ENCODE assay signal across 18 cellular contexts in genomic region chr15:59400103-59400813, GRCh38. TPM values are rescaled to one million over a fixed set of nuclear protein-coding genes. Genes with fewer than 3 reads are reported as not detected.
A peak's percentile ranks its signal among the peaks of the same experiment; 100 is the strongest.
DNase-seq lines count a peak whose midpoint lies in the region; ATAC-seq, FAIRE-seq and TF ChIP-seq lines count a peak whose summit lies in the region.
"Had no signal": no experiment of that assay in that cellular context is flagged by ENCODE, and none has a peak within 500 bp of the region (broad histone marks: within the 10 kb centered on the region; RNA-seq: fewer than 3 reads in every experiment).

No MANE protein-coding gene starts in this region.

- TF ChIP-seq POLR2A in H1 (IDR thresholded peaks at IDR 0.05; ENCODE audit: control extremely low read depth in 1 of 2, low read depth in 2 of 2, low read length in 2 of 2) (no peak), adrenal gland (IDR thresholded peaks at IDR 0.05) (no peak)

- no peak overlapping the region for H4K8ac ChIP-seq in H1 (ENCODE audit: extremely low read depth, insufficient read depth, low read length)

- no peak overlapping the region for H2BK20ac ChIP-seq in H1 (ENCODE audit: low read length)

- no peak overlapping the region for H4K5ac ChIP-seq in H1 (ENCODE audit: insufficient read length, low read depth, low read length)

- H3K27me3 ChIP-seq in H1 (replicated peaks in 1 of 4; ENCODE audit: control insufficient read depth in 3 of 4, extremely low read depth in 1 of 4, insufficient read depth in 3 of 4, low read length in 3 of 4) (peaks cover 0 to 10% (median 3%) of the 10 kb centered on the region in 4 experiments; a peak in 5 of 7 replicates), adrenal gland (no peaks in the 10 kb centered on the region)
- H3K27me3 ChIP-seq: body of pancreas, ovary, vagina had no signal

- no peaks in the 10 kb centered on the region for H3K9me3 ChIP-seq in H1 (ENCODE audit: insufficient read depth in 2 of 2, low read depth in 1 of 2, low read length in 1 of 2)
- no peaks in the 10 kb centered on the region for H3K9me3 ChIP-seq in adrenal gland (replicated peaks in 1 of 3)
- H3K9me3 ChIP-seq: body of pancreas, ovary, vagina had no signal

- H3K27me3 Mint-ChIP-seq in activated naive CD8-positive, alpha-beta T cell treated with anti-CD3 and anti-CD28 coated beads, Interleukin-2, amount 50 U/mL, for 24 hours = peaks cover 14% of the 10 kb centered on the region

- POLR2A ChIA-PET in H1 (lab: Charles Lee; ENCODE audit: partially characterized antibody) = interaction anchor here (0.6 kb wide), 1 partner anchor 354 kb away, joined by 3 read pairs; no protein-coding TSS in a partner anchor

- no peak for FAIRE-seq in H1 (lab: Jason Lieb, UNC)

- CTCF ChIA-PET in H1 (lab: Charles Lee; ENCODE audit: partially characterized antibody) = interaction anchor here (1.0 to 1.2 kb wide), 2 partner anchors 12 to 155 kb away, joined by 3 read pairs; no protein-coding TSS in a partner anchor

- H2BK5ac ChIP-seq in H1 (ENCODE audit: low read depth, low read length) = 0 out of 2 replicates have a peak overlapping the region, but pooled peaks have one; percentile 3

- H3K36me3 ChIP-seq in H1 (ENCODE audit: control insufficient read depth in 2 of 4, insufficient read depth in 4 of 4, low read length in 3 of 4) (no peaks in the 10 kb centered on the region), adrenal gland (replicated peaks in 1 of 2) (no peaks in the 10 kb centered on the region)
- H3K36me3 ChIP-seq: ovary, vagina had no signal

- ATAC-seq in GM21526 (IDR thresholded peaks at IDR 0.05; ENCODE audit: low FRiP score, unreplicated experiment) (peak; percentile 15), HG03280 (IDR thresholded peaks at IDR 0.05; ENCODE audit: unreplicated experiment) (peak; percentile 11)
- no peak for ATAC-seq in activated naive CD8-positive, alpha-beta T cell treated with anti-CD3 and anti-CD28 coated beads, Interleukin-2, amount 50 U/mL, for 24 hours
- ATAC-seq: activated CD4-positive, alpha-beta T cell treated with anti-CD3 and anti-CD28 coated beads for 36 hours; body of pancreas had no signal

- H3K14ac ChIP-seq in H1 (ENCODE audit: insufficient read length) = no peak overlapping the region

- peaks cover 0 to 2% of the 10 kb centered on the region in 2 experiments for H4K20me1 ChIP-seq in H1 (replicated peaks in 1 of 2; ENCODE audit: control insufficient read depth in 1 of 2, insufficient read depth in 2 of 2, low read length in 2 of 2)

- 77% methylated on average over 13 of the region's 13 CpGs; no CpG with 5 or more reads in 1 of the 2 experiments for WGBS in H1 (ENCODE audit: extremely low coverage in 1 of 2, insufficient coverage in 1 of 2, insufficient read length in 1 of 2, insufficient replicate concordance in 2 of 2, low coverage in 1 of 2, low lambda C conversion rate in 2 of 2, missing lambda C conversion rate in 1 of 2), 2 experiments
- WGBS in adrenal gland, 4 donors = 76 to 84% (median 80%) methylated on average over 13 of the region's 13 CpGs

- no peak overlapping the region for H2BK120ac ChIP-seq in H1 (replicated peaks; ENCODE audit: low read depth, low read length)

- no peak overlapping the region for H3K4me2 ChIP-seq in H1 (ENCODE audit: insufficient read depth in 1 of 2, low read depth in 2 of 2, low read length in 2 of 2)
- H3K4me2 ChIP-seq: KMS-11 had no signal

- no peak for TF ChIP-seq RAD21 in H1 (IDR thresholded peaks at IDR 0.05 in 1 of 2, conservative IDR thresholded peaks at IDR 0.05 in 1 of 2; ENCODE audit: low read depth in 2 of 2, low read length in 2 of 2)

- no peaks in the 10 kb centered on the region for H3K79me1 ChIP-seq in H1 (ENCODE audit: low read depth, low read length)

- no peak overlapping the region for H2AK5ac ChIP-seq in H1 (ENCODE audit: low read depth, low read length)

- H3K36me3 Mint-ChIP-seq in activated naive CD8-positive, alpha-beta T cell treated with anti-CD3 and anti-CD28 coated beads, Interleukin-2, amount 50 U/mL, for 24 hours (ENCODE audit: low read depth) = no peaks in the 10 kb centered on the region

- H3K9me3 Mint-ChIP-seq in activated naive CD8-positive, alpha-beta T cell treated with anti-CD3 and anti-CD28 coated beads, Interleukin-2, amount 50 U/mL, for 24 hours = no peaks in the 10 kb centered on the region

- no peak overlapping the region for H3K9ac ChIP-seq in H1 (replicated peaks in 1 of 4; ENCODE audit: extremely low read depth in 1 of 4, low read depth in 3 of 4, low read length in 3 of 4)
- H3K9ac ChIP-seq: KMS-11 had no signal

- peak overlapping the region; percentile 63; the same call in 1 of the 2 replicates for H3K18ac ChIP-seq in H1 (ENCODE audit: extremely low read depth, low read length)

- H4K91ac ChIP-seq in H1 (replicated peaks; ENCODE audit: insufficient read length, low read length) = no peak overlapping the region

- TF ChIP-seq EP300 in H1 (IDR thresholded peaks at IDR 0.05; ENCODE audit: borderline replicate concordance in 1 of 2, low read depth in 2 of 2, low read length in 2 of 2) = no peak

- DNase-seq in ELF-1 (ENCODE audit: low read depth, low spot score) (peak; percentile 16), H1 (ENCODE audit: low read depth in 1 of 2, low spot score in 2 of 2) (no peak), adrenal gland (no peak)
- no peak for DNase-seq in activated naive CD8-positive, alpha-beta T cell treated with anti-CD3 and anti-CD28 coated beads, Interleukin-2, amount 50 U/mL, for 24 hours
- DNase-seq in effector CD8-positive, alpha-beta T cell (lab: John Stamatoyannopoulos, UW) = no peak
- DNase-seq in stimulated activated naive CD4-positive, alpha-beta T cell treated with Interleukin-2 at 50 U/mL for 16 hours (lab: John Stamatoyannopoulos, UW) = no peak
- DNase-seq: activated CD4-positive, alpha-beta T cell treated with anti-CD3 and anti-CD28 coated beads for 36 hours; NCI-H2081; ovary; stimulated activated CD8-positive, alpha-beta memory T cell treated with anti-CD3 and anti-CD28 coated beads, Interleukin-4, amount 100 ng/mL, for 48 hours had no signal

- H3K4me3 ChIP-seq in H1 (ENCODE audit: extremely low read depth in 1 of 4, insufficient read depth in 2 of 4, low read depth in 3 of 4, low read length in 4 of 4) = no peak overlapping the region
- no peak overlapping the region for H3K4me3 ChIP-seq in adrenal gland
- H3K4me3 ChIP-seq: body of pancreas, lung, ovary, vagina had no signal

- no peak overlapping the region for H3K23ac ChIP-seq in H1 (ENCODE audit: insufficient read length)

- H3K4me1 Mint-ChIP-seq in activated naive CD8-positive, alpha-beta T cell treated with anti-CD3 and anti-CD28 coated beads, Interleukin-2, amount 50 U/mL, for 24 hours = peaks cover 28% of the 10 kb centered on the region
- H3K4me1 Mint-ChIP-seq: activated CD4-positive, alpha-beta T cell treated with anti-CD3 and anti-CD28 coated beads for 36 hours had no signal

- H2BK12ac ChIP-seq in H1 (ENCODE audit: low read depth, low read length) = peak overlapping the region; percentile 71

- H3K79me2 ChIP-seq in H1 (ENCODE audit: control insufficient read depth in 1 of 2, insufficient read depth in 2 of 2, low read length in 2 of 2) = no peaks in the 10 kb centered on the region

- H3K27ac ChIP-seq in H1 (ENCODE audit: low read depth, low read length) (no peak overlapping the region), adrenal gland (no peak overlapping the region)
- H3K27ac ChIP-seq: body of pancreas, epithelial cell of prostate, KMS-11, ovary, vagina had no signal

- intact Hi-C loops in adrenal gland (cut with DNase I) = no loop called here

- H2BK15ac ChIP-seq in H1 (ENCODE audit: low read length) = peak overlapping the region; percentile 93; the same call in 1 of the 2 replicates

- H3K23me2 ChIP-seq in H1 (ENCODE audit: low read depth, low read length) = no peaks in the 10 kb centered on the region

- H2AFZ ChIP-seq in H1 (ENCODE audit: low read length) = no peak overlapping the region

- H3K4ac ChIP-seq in H1 (replicated peaks; ENCODE audit: insufficient read length, low read depth, low read length) = no peak overlapping the region

- no peak overlapping the region for H3K56ac ChIP-seq in H1 (replicated peaks; ENCODE audit: insufficient read length, low read depth, low read length)

- no peak overlapping the region for H3K27ac Mint-ChIP-seq in activated naive CD8-positive, alpha-beta T cell treated with anti-CD3 and anti-CD28 coated beads, Interleukin-2, amount 50 U/mL, for 24 hours
- H3K27ac Mint-ChIP-seq: activated CD4-positive, alpha-beta T cell treated with anti-CD3 and anti-CD28 coated beads for 36 hours had no signal

- H3K4me1 ChIP-seq in H1 (replicated peaks in 1 of 4; ENCODE audit: control insufficient read depth in 3 of 4, insufficient read depth in 4 of 4, low read length in 3 of 4) = peaks cover 8 to 18% (median 13%) of the 10 kb centered on the region in 4 experiments; a peak in 5 of 7 replicates
- H3K4me1 ChIP-seq in adrenal gland (replicated peaks in 1 of 2) = no peaks in the 10 kb centered on the region
- H3K4me1 ChIP-seq: body of pancreas, vagina had no signal

- no peak overlapping the region for H3K4me3 Mint-ChIP-seq in activated naive CD8-positive, alpha-beta T cell treated with anti-CD3 and anti-CD28 coated beads, Interleukin-2, amount 50 U/mL, for 24 hours
- H3K4me3 Mint-ChIP-seq: activated CD4-positive, alpha-beta T cell treated with anti-CD3 and anti-CD28 coated beads for 36 hours had no signal

- TF ChIP-seq CTCF in H1 (IDR thresholded peaks at IDR 0.05; ENCODE audit: control extremely low read depth in 1 of 3, insufficient read depth in 1 of 3, low read depth in 1 of 3, low read length in 3 of 3) (no peak), adrenal gland (IDR thresholded peaks at IDR 0.05) (no peak)

RNA-seq across cellular contexts. Expression of gene MYO1E, which starts 27.6 kb away (rescaled TPM):
- 138 and 142 TPM in 2 replicates for total RNA-seq in H1 (2021; fragmentation: NEBNext Ultra II Directional; extraction: Animal tissue kit (Norgen Biotek cat#: 25700))
- 19.6 and 43.4 TPM in 2 replicates for polyA plus RNA-seq in H1 (2011; rRNA removed)
- 35.3 TPM for polyA plus RNA-seq in H1 (2011; cell fraction: cytosol; rRNA removed)
- 42.3 TPM for polyA plus RNA-seq in H1 (2011; cell fraction: nucleus; rRNA removed)
- 38.4 to 60.6 TPM (median 45.1 TPM) in 4 replicates for polyA plus RNA-seq in H1 (2012, experiment 1 of 2)
- polyA plus RNA-seq in H1 (2012, experiment 2 of 2) = 10.3 TPM
- 26.3 TPM for polyA plus RNA-seq in H1 (2013, experiment 1 of 2)
- 28.6 TPM for polyA plus RNA-seq in H1 (2013, experiment 2 of 2)
- polyA minus RNA-seq in H1 (2011; rRNA and poly(A)+ RNA removed) = 61.0 and 87.1 TPM in 2 replicates
- 40.8 TPM for polyA minus RNA-seq in H1 (2011; cell fraction: cytosol; rRNA and poly(A)+ RNA removed)
- 110 TPM for polyA minus RNA-seq in H1 (2011; cell fraction: nucleus; rRNA and poly(A)+ RNA removed)
- total RNA-seq in adrenal gland = 10 to 100 TPM; 11.9 to 50.8 (median 30.9) TPM
- 10 to 100 TPM; 16.0 to 19.8 (median 17.9) TPM for polyA plus RNA-seq in adrenal gland

RNA-seq across cellular contexts. Expression of gene FAM81A, which starts 37.7 kb away (rescaled TPM):
- total RNA-seq in H1 (2021; fragmentation: NEBNext Ultra II Directional; extraction: Animal tissue kit (Norgen Biotek cat#: 25700)) = 2.0 and 3.0 TPM in 2 replicates
- polyA plus RNA-seq in H1 (2011; rRNA removed) (0.30 and 0.56 TPM in 2 replicates), adrenal gland (under 1 TPM; 0.16 to 0.31 (median 0.27) TPM)
- 0.30 TPM for polyA plus RNA-seq in H1 (2011; cell fraction: cytosol; rRNA removed)
- 1.4 TPM for polyA plus RNA-seq in H1 (2011; cell fraction: nucleus; rRNA removed)
- 0.69 to 1.4 TPM (median 0.87 TPM) in 4 replicates for polyA plus RNA-seq in H1 (2012, experiment 1 of 2)
- polyA plus RNA-seq in H1 (2012, experiment 2 of 2) = 0.07 TPM
- 0.59 TPM for polyA plus RNA-seq in H1 (2013, experiment 1 of 2)
- 1.4 TPM for polyA plus RNA-seq in H1 (2013, experiment 2 of 2)
- 0.35 TPM in 1 of 2 replicates, not detected in the other for polyA minus RNA-seq in H1 (2011; rRNA and poly(A)+ RNA removed)
- not detected for polyA minus RNA-seq in H1 (2011; cell fraction: cytosol; rRNA and poly(A)+ RNA removed)
- polyA minus RNA-seq in H1 (2011; cell fraction: nucleus; rRNA and poly(A)+ RNA removed) = 1.2 TPM
- under 1 TPM in 4 of 8 donors, not detected in 4; 0.08 to 0.96 (median 0.20) TPM for total RNA-seq in adrenal gland
- polyA plus RNA-seq: AG04450 had no signal
